ENCODE assay signal across 27 cellular contexts in genomic region chr2:2123259-2123658, GRCh38.
"Had no signal": no experiment of that assay in that cellular context is flagged by ENCODE, and none has a peak within 500 bp of the region (broad histone marks: within the 10 kb centered on the region; RNA-seq: fewer than 3 reads in every experiment).

No MANE protein-coding gene starts in this region.

- H3K36me3 Mint-ChIP-seq: immature natural killer cell; mesothelial cell of epicardium; naive thymus-derived CD4-positive, alpha-beta T cell; natural killer cell treated with Interleukin-12 subunit alpha and Interleukin-12 subunit beta and Interleukin-15 and Interleukin-18, amount 100 ng/mL, for 72 hours; stimulated activated memory B cell treated with anti-CD40 and anti-IgM and Interleukin-4, amounts not matched to agents 10 μg/mL and 1 μg/mL and 100 μg/mL, for 72 hours; type B pancreatic cell had no signal

- H3K4me3 ChIP-seq: left lung, lung, mucosa of descending colon, ovary, right atrium auricular region, right lobe of liver, smooth muscle cell, tibial nerve, vagina had no signal

- DNase-seq: hippocampal formation; immature natural killer cell; kidney; left colon; left lung; mesendoderm; mucosa of descending colon; naive thymus-derived CD4-positive, alpha-beta T cell; ovary; right lobe of liver; stimulated activated CD4-positive, alpha-beta T cell treated with anti-CD3 and anti-CD28 coated beads, Interleukin-1b, Interleukin-23, amount 100 ng/mL, for 48 hours; stimulated activated CD4-positive, alpha-beta T cell treated with anti-CD3 and anti-CD28 coated beads, Interleukin-2, amount 100 ng/mL, for 48 hours; stimulated activated CD4-positive, alpha-beta T cell treated with anti-CD3 and anti-CD28 coated beads, Interleukin-4, amount 100 ng/mL, for 4 hours; stimulated activated CD8-positive, alpha-beta memory T cell treated with anti-CD3 and anti-CD28 coated beads, Interleukin-4, amount 100 ng/mL, for 48 hours; stimulated activated naive CD4-positive, alpha-beta T cell treated with Interleukin-2 at 50 U/mL for 16 hours; stimulated activated naive CD8-positive, alpha-beta T cell treated with anti-CD3 and anti-CD28 coated beads, Interleukin-15, amount 100 ng/mL, for 72 hours; substantia nigra had no signal

- ATAC-seq: left colon; left lung; mucosa of descending colon; naive thymus-derived CD4-positive, alpha-beta T cell; right lobe of liver; stimulated activated memory B cell treated with anti-CD40 and anti-IgM and Interleukin-4, amounts not matched to agents 10 μg/mL and 1 μg/mL and 100 μg/mL, for 72 hours; stimulated activated naive CD8-positive, alpha-beta T cell treated with anti-CD3 and anti-CD28 coated beads, Interleukin-15, amount 100 ng/mL, for 72 hours had no signal

- H3K9me3 ChIP-seq: left lung, mucosa of descending colon, ovary, right atrium auricular region, right lobe of liver, tibial nerve, vagina had no signal

- H3K9me3 Mint-ChIP-seq: immature natural killer cell; mesothelial cell of epicardium; natural killer cell treated with Interleukin-12 subunit alpha and Interleukin-12 subunit beta and Interleukin-15 and Interleukin-18, amount 100 ng/mL, for 72 hours; stimulated activated memory B cell treated with anti-CD40 and anti-IgM and Interleukin-4, amounts not matched to agents 10 μg/mL and 1 μg/mL and 100 μg/mL, for 72 hours; stimulated activated naive CD8-positive, alpha-beta T cell treated with anti-CD3 and anti-CD28 coated beads, Interleukin-15, amount 100 ng/mL, for 72 hours; type B pancreatic cell had no signal

- H3K36me3 ChIP-seq: left lung, ovary, right atrium auricular region, right lobe of liver, tibial nerve, vagina had no signal

- H3K4me2 ChIP-seq: smooth muscle cell had no signal

- H3K4me3 Mint-ChIP-seq: mesothelial cell of epicardium; natural killer cell treated with Interleukin-12 subunit alpha and Interleukin-12 subunit beta and Interleukin-15 and Interleukin-18, amount 100 ng/mL, for 72 hours; stimulated activated memory B cell treated with anti-CD40 and anti-IgM and Interleukin-4, amounts not matched to agents 10 μg/mL and 1 μg/mL and 100 μg/mL, for 72 hours; stimulated activated naive CD8-positive, alpha-beta T cell treated with anti-CD3 and anti-CD28 coated beads, Interleukin-15, amount 100 ng/mL, for 72 hours; type B pancreatic cell had no signal

- H3K27ac ChIP-seq: left lung, ovary, right atrium auricular region, right lobe of liver, tibial nerve, vagina had no signal

- H3K27me3 ChIP-seq: ovary, right atrium auricular region, right lobe of liver, vagina had no signal

- H3K4me1 ChIP-seq: left lung, right atrium auricular region, right lobe of liver, tibial nerve, vagina had no signal

- H3K27me3 Mint-ChIP-seq: stimulated activated memory B cell treated with anti-CD40 and anti-IgM and Interleukin-4, amounts not matched to agents 10 μg/mL and 1 μg/mL and 100 μg/mL, for 72 hours had no signal

- H3K4me1 Mint-ChIP-seq: stimulated activated memory B cell treated with anti-CD40 and anti-IgM and Interleukin-4, amounts not matched to agents 10 μg/mL and 1 μg/mL and 100 μg/mL, for 72 hours; stimulated activated naive CD8-positive, alpha-beta T cell treated with anti-CD3 and anti-CD28 coated beads, Interleukin-15, amount 100 ng/mL, for 72 hours had no signal

- H3K27ac Mint-ChIP-seq: immature natural killer cell; mesothelial cell of epicardium; naive thymus-derived CD4-positive, alpha-beta T cell; natural killer cell treated with Interleukin-12 subunit alpha and Interleukin-12 subunit beta and Interleukin-15 and Interleukin-18, amount 100 ng/mL, for 72 hours; progenitor cell of endocrine pancreas; stimulated activated memory B cell treated with anti-CD40 and anti-IgM and Interleukin-4, amounts not matched to agents 10 μg/mL and 1 μg/mL and 100 μg/mL, for 72 hours; stimulated activated naive CD8-positive, alpha-beta T cell treated with anti-CD3 and anti-CD28 coated beads, Interleukin-15, amount 100 ng/mL, for 72 hours; type B pancreatic cell had no signal
